ENCODE assay signal across 11 cellular contexts in genomic region chr2:219358170-219359075, GRCh38. TPM values are rescaled to one million over a fixed set of nuclear protein-coding genes. Genes with fewer than 3 reads are reported as not detected.
DNase-seq lines count a peak whose midpoint lies in the region; TF ChIP-seq lines count a peak whose summit lies in the region.
"Had no signal": no experiment of that assay in that cellular context is flagged by ENCODE, and none has a peak within 500 bp of the region (broad histone marks: within the 10 kb centered on the region; RNA-seq: fewer than 3 reads in every experiment).

No MANE protein-coding gene starts in this region.

- intact Hi-C loops in Calu3 (cut with micrococcal nuclease; ENCODE audit: unreplicated experiment), result no loop called here

- H3K79me2 ChIP-seq in H9 (ENCODE audit: insufficient read depth, low read length), result no peaks in the 10 kb centered on the region

- no peak overlapping the region for H3K23ac ChIP-seq in H9 (ENCODE audit: insufficient read length, low read depth, low read length)

- peak overlapping the region; percentile 19; the same call in 1 of the 2 replicates for H3K14ac ChIP-seq in H9 (ENCODE audit: insufficient read depth, low read length)

- H3K4me1 ChIP-seq in H9 (ENCODE audit: insufficient read depth, low read length), result no peaks in the 10 kb centered on the region

- H3K27ac ChIP-seq in H9 (ENCODE audit: insufficient read length, low read depth, low read length) (no peak overlapping the region), coronary artery (no peak overlapping the region), brain microvascular endothelial cell (no peak overlapping the region)
- H3K27ac ChIP-seq: KMS-11 had no signal

- H2BK120ac ChIP-seq in H9 (ENCODE audit: low read depth, low read length, poor library complexity, severe bottlenecking), result no peak overlapping the region

- H3K23me2 ChIP-seq in H9 (ENCODE audit: insufficient read length, low read depth, low read length, poor library complexity, severe bottlenecking), result peaks cover 9% of the 10 kb centered on the region

- no peak overlapping the region for H2AK5ac ChIP-seq in H9 (ENCODE audit: insufficient read length, low read length)

- no peak overlapping the region for H3K18ac ChIP-seq in H9 (ENCODE audit: insufficient read length, low read depth, low read length)

- no peak overlapping the region for H3K56ac ChIP-seq in H9 (ENCODE audit: insufficient read length, low read depth, low read length)

- in situ Hi-C loops in brain microvascular endothelial cell (cut with HindIII; ENCODE audit: low pct_ligation_motif_present, low sequenced_read_pairs), result no loop called here

- no peaks in the 10 kb centered on the region for H3K36me3 Mint-ChIP-seq in H9 (ENCODE audit: insufficient read depth in 1 of 3, low read depth in 3 of 3)
- H3K36me3 Mint-ChIP-seq in nephron progenitor cell (ENCODE audit: low read depth), result no peaks in the 10 kb centered on the region
- H3K36me3 Mint-ChIP-seq in Calu3 (ENCODE audit: insufficient read depth, unreplicated experiment), result peaks cover 4% of the 10 kb centered on the region

- H3K27me3 Mint-ChIP-seq in H9 (ENCODE audit: low read depth) (peaks cover 91% of the 10 kb centered on the region), nephron progenitor cell (ENCODE audit: low read depth, poor library complexity) (peaks cover 100% of the 10 kb centered on the region), Calu3 (ENCODE audit: unreplicated experiment) (peaks cover 75% of the 10 kb centered on the region)

- no peak overlapping the region for H2AFZ ChIP-seq in H9 (ENCODE audit: low read length)

- H4K91ac ChIP-seq in H9 (ENCODE audit: insufficient read length, low read depth, low read length), result no peak overlapping the region

- peaks cover 25% of the 10 kb centered on the region; the same call in 1 of the 2 replicates for H3K27me3 ChIP-seq in H9 (ENCODE audit: insufficient read depth, low read length)
- H3K27me3 ChIP-seq in brain microvascular endothelial cell (replicated peaks), result peaks cover 47% of the 10 kb centered on the region

- CTCF ChIA-PET in Calu3 (lab: Charles Lee), result interaction anchor here (0.8 kb wide), 1 partner anchor 13 kb away, joined by 3 read pairs; no protein-coding TSS in a partner anchor

- TF ChIP-seq CTCF in AG09309 (IDR thresholded peaks at IDR 0.05; ENCODE audit: control insufficient read depth, insufficient read depth, low read depth, low read length, missing control alignments) (no peak), H9 (conservative IDR thresholded peaks at IDR 0.05) (no peak; the same call in 2 of the 3 replicates), coronary artery (IDR thresholded peaks at IDR 0.05) (no peak), nephron progenitor cell (IDR thresholded peaks at IDR 0.05) (no peak), Calu3 (IDR thresholded peaks at IDR 0.05; ENCODE audit: unreplicated experiment) (no peak), brain microvascular endothelial cell (IDR thresholded peaks at IDR 0.05; ENCODE audit: low read depth, low read length, missing control alignments) (no peak)

- H2BK5ac ChIP-seq in H9 (ENCODE audit: insufficient read length, low read length), result no peak overlapping the region

- H3T11ph ChIP-seq in H9 (ENCODE audit: low read length), result no peak overlapping the region

- H3K4me2 ChIP-seq in H9 (ENCODE audit: insufficient read depth, insufficient read length, low read length), result peak overlapping the region; percentile 80
- H3K4me2 ChIP-seq: KMS-11 had no signal

- H3K9me3 Mint-ChIP-seq in H9 (no peaks in the 10 kb centered on the region), nephron progenitor cell (no peaks in the 10 kb centered on the region), Calu3 (ENCODE audit: low read depth, unreplicated experiment) (no peaks in the 10 kb centered on the region)

- no peak for DNase-seq in AG09309 (ENCODE audit: low read depth)
- peak; percentile 44 for DNase-seq in H9
- no peak for DNase-seq in coronary artery (ENCODE audit: low spot score)
- DNase-seq in nephron progenitor cell, result peak; percentile 40
- DNase-seq in cerebellar nuclear complex (lab: John Stamatoyannopoulos, UW), result no peak
- no peak for DNase-seq in Calu3
- no peak for DNase-seq in SW480 (ENCODE audit: low spot score)
- no peak for DNase-seq in brain microvascular endothelial cell
- DNase-seq: HCEC 1CT, T-helper 2 cell had no signal

- no peaks in the 10 kb centered on the region for H3K79me1 ChIP-seq in H9 (ENCODE audit: insufficient read depth, low read depth, low read length, poor library complexity, severe bottlenecking)

- no peak overlapping the region for H2BK15ac ChIP-seq in H9 (ENCODE audit: low read depth, low read length)

- no peak overlapping the region for H2BK12ac ChIP-seq in H9 (ENCODE audit: insufficient read length, low read depth, low read length)

- peaks cover 3 to 4% of the 10 kb centered on the region in 2 experiments; a peak in 2 of 4 replicates for H3K4me1 Mint-ChIP-seq in H9
- peaks cover 4% of the 10 kb centered on the region for H3K4me1 Mint-ChIP-seq in nephron progenitor cell
- no peaks in the 10 kb centered on the region for H3K4me1 Mint-ChIP-seq in Calu3 (ENCODE audit: low read depth, unreplicated experiment)

- no CpG with 5 or more reads among the region's 66 CpGs for WGBS in H9 (ENCODE audit: extremely low coverage, insufficient read length, low lambda C conversion rate)

- H3K4me3 Mint-ChIP-seq in H9 (peak overlapping the region; percentile 61 to 79), nephron progenitor cell (peak overlapping the region; percentile 33), Calu3 (ENCODE audit: low read depth, unreplicated experiment) (no peak overlapping the region)

- no peaks in the 10 kb centered on the region for H3K9me3 ChIP-seq in H9 (ENCODE audit: control insufficient read depth, low read depth, low read length)

- H3K9ac ChIP-seq in H9 (ENCODE audit: extremely low read depth, insufficient read length, low read length), result no peak overlapping the region
- H3K9ac ChIP-seq: KMS-11 had no signal

- no peaks in the 10 kb centered on the region for H4K20me1 ChIP-seq in H9 (ENCODE audit: control insufficient read depth, insufficient read depth, insufficient read length)

- no peak overlapping the region for H2BK20ac ChIP-seq in H9 (ENCODE audit: low read depth, low read length, poor library complexity, severe bottlenecking)

- H4K5ac ChIP-seq in H9 (ENCODE audit: insufficient read length, low read depth, low read length), result no peak overlapping the region

- H3K4me3 ChIP-seq in AG09309 (ENCODE audit: control insufficient read depth, low read depth, low read length) (peak overlapping the region; percentile 8; the same call in 1 of the 2 replicates), coronary artery (peak overlapping the region; percentile 56), brain microvascular endothelial cell (ENCODE audit: low read depth, low read length) (no peak overlapping the region)

- H3K27ac Mint-ChIP-seq in H9 (no peak overlapping the region), nephron progenitor cell (no peak overlapping the region), Calu3 (ENCODE audit: unreplicated experiment) (no peak overlapping the region)

- no TSS peak for BruUV-seq in Calu3 (replicated peaks; lab: Mats Ljungman, UMichigan)

- no peak overlapping the region for H4K8ac ChIP-seq in H9 (replicated peaks; ENCODE audit: insufficient read length, low read depth, low read length)

- no peaks in the 10 kb centered on the region for H3K36me3 ChIP-seq in brain microvascular endothelial cell (replicated peaks)

- H3K4ac ChIP-seq in H9 (ENCODE audit: low read depth, low read length), result no peak overlapping the region

RNA-seq across cellular contexts. Expression of gene RESP18, which starts 25.9 kb away (rescaled TPM):
- total RNA-seq in H9 (2021), result not detected in 2 replicates
- not detected in 2 replicates for total RNA-seq in Calu3 (2022)

RNA-seq across cellular contexts. Expression of gene DNPEP, which starts 29.3 kb away (rescaled TPM):
- total RNA-seq in H9 (2021), result 60.9 and 63.5 TPM in 2 replicates
- 70.3 and 75.1 TPM in 2 replicates for total RNA-seq in Calu3 (2022)

RNA-seq across cellular contexts. Expression of gene PTPRN, which starts 49.2 kb away (rescaled TPM):
- total RNA-seq in H9 (2021) (6.3 and 6.5 TPM in 2 replicates), Calu3 (2022) (not detected in 2 replicates)

RNA-seq across cellular contexts. Expression of gene DES, which starts 59.8 kb away (rescaled TPM):
- total RNA-seq in H9 (2021), result 3.0 and 4.6 TPM in 2 replicates
- total RNA-seq in Calu3 (2022), result not detected in 2 replicates

Comparison
In these comparisons a context has a peak if more than half of its experiments do, and no peak if none do; other contexts are left out.
1. DNase-seq: peak in H9 (single experiment) and nephron progenitor cell (single experiment); none in AG09309 (single experiment), coronary artery (single experiment), cerebellar nuclear complex (0 of 2), Calu3 (single experiment), SW480 (single experiment) and brain microvascular endothelial cell (single experiment).